ENCODE assay signal across 29 cellular contexts in genomic region chr11:91921974-91922373, GRCh38.
DNase-seq lines count a peak whose midpoint lies in the region; ATAC-seq, FAIRE-seq and TF ChIP-seq lines count a peak whose summit lies in the region.
"Had no signal": no experiment of that assay in that cellular context is flagged by ENCODE, and none has a peak within 500 bp of the region (broad histone marks: within the 10 kb centered on the region; RNA-seq: fewer than 3 reads in every experiment).

No MANE protein-coding gene starts in this region.

- no peak overlapping the region for H3K4me3 ChIP-seq in PC-3 (ENCODE audit: low read length)
- H3K4me3 ChIP-seq in bronchial epithelial cell (ENCODE audit: low read depth, low read length): no peak overlapping the region
- H3K4me3 ChIP-seq: heart left ventricle, K562, suprapubic skin, upper lobe of right lung had no signal

- TF ChIP-seq CTCF in PC-3 (conservative IDR thresholded peaks at IDR 0.05; ENCODE audit: low read depth, low read length) (no peak), bronchial epithelial cell (IDR thresholded peaks at IDR 0.05; ENCODE audit: insufficient read depth, low read length, severe bottlenecking) (no peak)

- no peaks in the 10 kb centered on the region for H3K9me2 ChIP-seq in PC-3 (replicated peaks; ENCODE audit: low read length)

- ATAC-seq in PC-3: no peak
- no peak for ATAC-seq in GM21528 (IDR thresholded peaks at IDR 0.05; ENCODE audit: low FRiP score, unreplicated experiment)
- no peak for ATAC-seq in GM18870 (IDR thresholded peaks at IDR 0.05; ENCODE audit: unreplicated experiment)
- ATAC-seq in GM21381 (IDR thresholded peaks at IDR 0.05; ENCODE audit: unreplicated experiment): no peak
- no peak for ATAC-seq in HG03342 (IDR thresholded peaks at IDR 0.05; ENCODE audit: unreplicated experiment)
- ATAC-seq: heart left ventricle, K562, left cardiac atrium, Right ventricle myocardium inferior, sciatic nerve, upper lobe of right lung had no signal

- H2AFZ ChIP-seq in PC-3 (ENCODE audit: low read length): no peak overlapping the region

- peaks cover 9% of the 10 kb centered on the region for H3K4me1 ChIP-seq in PC-3 (ENCODE audit: insufficient read depth, low read length)
- H3K4me1 ChIP-seq: suprapubic skin, upper lobe of right lung had no signal

- H3K36me3 ChIP-seq in PC-3 (ENCODE audit: low read depth, low read length) (no peaks in the 10 kb centered on the region), bronchial epithelial cell (ENCODE audit: control insufficient read depth, insufficient read depth, low read length) (no peaks in the 10 kb centered on the region)
- H3K36me3 ChIP-seq: brain microvascular endothelial cell, heart left ventricle, suprapubic skin, upper lobe of right lung had no signal

- H4K20me1 ChIP-seq in PC-3 (ENCODE audit: low read length): no peaks in the 10 kb centered on the region

- H3F3A ChIP-seq in PC-3 (ENCODE audit: low read length, unreplicated experiment): no peaks in the 10 kb centered on the region

- intact Hi-C loops in PC-3 (cut with micrococcal nuclease): no loop called here

- H3K27me3 ChIP-seq in PC-3 (ENCODE audit: low read length) (no peaks in the 10 kb centered on the region), bronchial epithelial cell (ENCODE audit: control insufficient read depth, insufficient read depth, low read length) (no peaks in the 10 kb centered on the region)
- H3K27me3 ChIP-seq: brain microvascular endothelial cell, heart left ventricle, suprapubic skin, upper lobe of right lung had no signal

- POLR2A ChIA-PET in PC-3 (lab: Charles Lee; ENCODE audit: unreplicated experiment): no interaction called here

- H3K9me3 ChIP-seq in PC-3 (ENCODE audit: low read length): no peaks in the 10 kb centered on the region
- H3K9me3 ChIP-seq: suprapubic skin, upper lobe of right lung had no signal

- BruUV-seq in PC-3 (replicated peaks; lab: Mats Ljungman, UMichigan): no TSS peak

- H3K79me2 ChIP-seq in PC-3 (ENCODE audit: low read length): no peaks in the 10 kb centered on the region

- CTCF ChIA-PET in PC-3 (lab: Charles Lee): no interaction called here

- DNase-seq in GM03348 (ENCODE audit: low spot score) (peak; percentile 11), PC-3 (peak; percentile 82), bronchial epithelial cell (ENCODE audit: low read depth) (peak; percentile 55), renal cortical epithelial cell (ENCODE audit: low read depth) (peak; percentile 96)
- DNase-seq: activated CD4-positive, alpha-beta T cell treated with anti-CD3 and anti-CD28 coated beads, Interleukin-2, amount 10 ng/mL, durations not matched to agents 24 days and 14 days; activated naive CD4-positive, alpha-beta T cell; activated T-cell treated with anti-CD3 and anti-CD28 coated beads, Interleukin-2, amount 50 U/mL, for 48 hours; brain microvascular endothelial cell; erythroblast; GOT3; heart left ventricle; left cardiac atrium; MM.1S; NCI-H1417 treated with DMSO at 0.1 percent for 48 hours; NCI-H446; NCI-H774; stimulated activated naive CD4-positive, alpha-beta T cell; upper lobe of right lung had no signal

- no peak overlapping the region for H3K4me2 ChIP-seq in PC-3 (ENCODE audit: low read length)

- no peak for FAIRE-seq in bronchial epithelial cell (lab: Jason Lieb, UNC)
- FAIRE-seq: D721Med, HTR-8/SVneo, K562 had no signal

- no peak overlapping the region for H3K27ac ChIP-seq in PC-3 (ENCODE audit: low read length)
- H3K27ac ChIP-seq: brain microvascular endothelial cell, heart left ventricle, suprapubic skin, upper lobe of right lung, VCaP had no signal

- no peak overlapping the region for H3K9ac ChIP-seq in PC-3 (ENCODE audit: low read length)

Comparison
In these comparisons a context has a peak if more than half of its experiments do, and no peak if none do; other contexts are left out.
1. DNase-seq: peak in every context shown above with its lines; median percentile 96 in renal cortical epithelial cell; 82 in PC-3; 55 in bronchial epithelial cell; 11 in GM03348.